21 cellular contexts compared by ENCODE assay signal in the genomic region with DNA sequence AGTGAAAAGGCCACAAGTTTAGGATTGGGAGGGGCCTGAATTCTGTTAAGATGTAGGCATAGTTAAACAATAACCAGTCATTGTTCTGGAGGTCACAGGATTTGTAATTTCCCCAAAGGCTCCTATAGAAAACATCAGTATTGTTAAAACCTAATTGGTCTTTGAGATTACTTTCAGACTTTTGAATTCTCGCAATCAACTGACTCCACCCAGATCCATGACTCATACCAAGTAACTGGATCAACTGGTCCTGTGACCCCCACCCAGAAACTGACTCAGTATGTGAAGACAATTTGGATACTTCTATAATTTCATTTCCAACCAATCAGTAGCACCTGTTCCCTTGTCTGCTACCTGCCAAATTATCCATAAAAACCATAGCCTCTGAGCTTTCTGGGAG. TPM values are rescaled to one million over a fixed set of nuclear protein-coding genes. Genes with fewer than 3 reads are reported as not detected.
"Had no signal": no experiment of that assay in that cellular context is flagged by ENCODE, and none has a peak within 500 bp of the region (broad histone marks: within the 10 kb centered on the region; RNA-seq: fewer than 3 reads in every experiment).

No MANE protein-coding gene starts in this region.

- H3K27me3 ChIP-seq: adrenal gland, stomach, vagina had no signal

- H3K4me1 ChIP-seq: adrenal gland, stomach, vagina had no signal

- H3K4me3 ChIP-seq: adrenal gland, stomach, thoracic aorta, vagina had no signal

- DNase-seq: activated CD4-positive, alpha-beta T cell treated with anti-CD3 and anti-CD28 coated beads, Interleukin-2, amount 50 U/mL, for 1 hour; activated naive CD4-positive, alpha-beta T cell treated with anti-CD3 and anti-CD28 coated beads, Interleukin-2, amount 50 U/mL, for 16 hours; activated T-cell treated with anti-CD3 and anti-CD28 coated beads for 4 hours; adrenal gland; cortex of kidney; effector memory CD4-positive, alpha-beta T cell; immature natural killer cell; left cardiac atrium; stimulated activated CD4-positive, alpha-beta T cell treated with anti-CD3 and anti-CD28 coated beads, Interleukin-15, amount 100 ng/mL, for 24 hours; stimulated activated CD4-positive, alpha-beta T cell treated with anti-CD3 and anti-CD28 coated beads, Interleukin-4, amount 100 ng/mL, for 24 hours; stomach had no signal

- H3K9me3 ChIP-seq: adrenal gland, stomach, thoracic aorta, vagina had no signal

- H3K27ac ChIP-seq: adrenal gland, stomach, thoracic aorta, vagina had no signal

- H3K36me3 ChIP-seq: adrenal gland, stomach, thoracic aorta, vagina had no signal

RNA-seq across cellular contexts. Expression of a gene that starts 28.4 kb away (rescaled TPM):
- total RNA-seq: activated CD8-positive, alpha-beta memory T cell treated with anti-CD3 and anti-CD28 coated beads for 36 hours; activated T-helper 2 cell treated with anti-CD3 and anti-CD28 coated beads, Interferon-gamma antibody, Interleukin-2, Interleukin-4, amounts not matched to agents 10 μg/mL and 5 μg/mL and 100 μg/mL, durations not matched to agents 14 hours and 24 hours and 36 hours; adrenal gland; glomerular endothelial cell; left cardiac atrium; lung microvascular endothelial cell; natural killer cell treated with Interleukin-12 subunit alpha and Interleukin-12 subunit beta and Interleukin-15 and Interleukin-18, amount 100 ng/mL, for 72 hours; omental fat pad; skeletal muscle tissue; stomach; T-helper 2 cell treated with Interferon-gamma antibody and Interleukin-4, amounts not matched to agents 100 ng/mL and 5 ng/mL, for 36 hours; thoracic aorta; vagina had no signal
- polyA plus RNA-seq: adrenal gland, immature natural killer cell, stomach had no signal
